14 cellular contexts compared by ENCODE assay signal in the genomic region with DNA sequence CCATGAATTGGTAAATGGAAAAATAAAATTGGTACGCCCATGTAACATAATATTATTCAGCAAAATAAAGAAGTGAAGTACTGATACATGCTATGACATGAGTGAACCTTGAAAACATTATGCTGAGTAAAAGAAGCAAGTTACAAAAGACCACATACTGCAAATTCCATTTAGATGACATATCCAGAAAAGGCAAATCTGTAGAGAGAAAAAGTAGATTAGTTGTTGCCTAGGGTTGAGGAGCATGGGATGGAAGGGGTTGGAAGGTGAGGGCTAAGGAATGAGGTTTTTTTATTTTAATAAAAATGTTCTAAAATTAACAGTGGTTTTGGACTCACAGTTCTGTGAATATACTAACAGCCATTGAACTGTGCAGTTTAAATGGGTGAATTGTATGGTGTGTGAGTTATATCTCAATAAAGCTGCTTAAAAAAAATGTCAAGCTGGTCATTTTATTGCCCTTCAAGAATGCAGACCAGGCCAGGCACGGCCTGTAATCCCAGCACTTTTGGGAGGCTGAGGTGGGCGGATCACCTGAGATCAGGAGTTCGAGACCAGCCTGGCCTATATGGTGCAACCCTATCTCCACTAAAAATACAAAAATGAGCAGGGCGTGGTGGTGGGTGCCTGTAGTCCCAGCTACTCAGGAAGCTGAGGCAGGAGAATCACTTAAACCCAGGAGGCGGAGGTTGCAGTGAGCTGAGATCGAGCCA. TPM values are rescaled to one million over a fixed set of nuclear protein-coding genes. Genes with fewer than 3 reads are reported as not detected.
A peak's percentile ranks its signal among the peaks of the same experiment; 100 is the strongest.
DNase-seq lines count a peak whose midpoint lies in the region; ATAC-seq, FAIRE-seq and TF ChIP-seq lines count a peak whose summit lies in the region.
"Had no signal": no experiment of that assay in that cellular context is flagged by ENCODE, and none has a peak within 500 bp of the region (broad histone marks: within the 10 kb centered on the region; RNA-seq: fewer than 3 reads in every experiment).

No MANE protein-coding gene starts in this region.

- CTCF ChIA-PET in RWPE1 (lab: Yijun Ruan, JAX), result no interaction called here

- peak; percentile 74 for ATAC-seq in omental fat pad (ENCODE audit: low FRiP score)
- ATAC-seq: heart right ventricle had no signal

- FAIRE-seq in G401.6 (lab: Jason Lieb, UNC) (peak; percentile 99), frontal cortex (lab: Jason Lieb, UNC) (no peak)
- FAIRE-seq: small intestine had no signal

- DNase-seq in RWPE1 (ENCODE audit: low spot score) (peak; percentile 69), epithelial cell of prostate (ENCODE audit: low read depth, low spot score) (no peak), omental fat pad (ENCODE audit: low spot score) (no peak), NCI-H524 treated with DMSO at 0.1 percent for 48 hours (lab: John Stamatoyannopoulos, UW) (no peak), NCI-H2107 treated with DMSO at 0.1 percent for 48 hours (lab: John Stamatoyannopoulos, UW; ENCODE audit: unreplicated experiment) (no peak), frontal cortex (ENCODE audit: low spot score in 2 of 2) (no peak)
- DNase-seq in stimulated activated CD4-positive, alpha-beta T cell treated with anti-CD3 and anti-CD28 coated beads, Interleukin-4, amount 100 ng/mL, for 1 hour, result no peak
- DNase-seq: caudate nucleus, heart right ventricle, mucosa of descending colon, MV-4-11, NCI-H69, small intestine had no signal

- H3K27ac ChIP-seq in RWPE1 (peak overlapping the region; percentile 89), epithelial cell of prostate (peak overlapping the region; percentile 93)
- H3K27ac ChIP-seq: heart right ventricle had no signal

- no peak for TF ChIP-seq CTCF in RWPE1 (conservative IDR thresholded peaks at IDR 0.05; ENCODE audit: low read depth)
- no peak for TF ChIP-seq CTCF in omental fat pad (IDR thresholded peaks at IDR 0.05)

- POLR2A ChIA-PET in RWPE1 (lab: Yijun Ruan, JAX; ENCODE audit: low non-redundant PET), result no interaction called here

RNA-seq across cellular contexts. Expression of a gene that starts 8.1 kb away (rescaled TPM):
- total RNA-seq in omental fat pad, result 10 to 100 TPM; 47.1 to 65.4 (median 60.2) TPM
- total RNA-seq in frontal cortex, result 112 TPM
